Comparison of ENCODE assay signal across 9 cellular contexts in genomic region chr22:41910599-41911291, GRCh38. TPM values are rescaled to one million over a fixed set of nuclear protein-coding genes. Genes with fewer than 3 reads are reported as not detected.
DNase-seq lines count a peak whose midpoint lies in the region; ATAC-seq, FAIRE-seq and TF ChIP-seq lines count a peak whose summit lies in the region.
"Had no signal": no experiment of that assay in that cellular context is flagged by ENCODE, and none has a peak within 500 bp of the region (broad histone marks: within the 10 kb centered on the region; RNA-seq: fewer than 3 reads in every experiment).

No MANE protein-coding gene starts in this region.

- H3K27me3 ChIP-seq in ascending aorta (peaks cover 37% of the 10 kb centered on the region), keratinocyte (ENCODE audit: control insufficient read depth, extremely low read depth, insufficient read depth, low read length) (peaks cover 67% of the 10 kb centered on the region)

- H3K4me3 ChIP-seq in ascending aorta (peak overlapping the region; percentile 52 to 55), keratinocyte (ENCODE audit: control insufficient read depth in 2 of 3, extremely low read depth in 1 of 3, insufficient read depth in 2 of 3, low read depth in 1 of 3, low read length in 3 of 3) (peak overlapping the region in 2 of 3 experiments; percentile 38 to 46)
- H3K4me3 ChIP-seq: SJSA1 had no signal

- peak overlapping the region; percentile 58 for H3K4me2 ChIP-seq in keratinocyte (ENCODE audit: control insufficient read depth, extremely low read depth, insufficient read depth, low read depth, low read length)

- dilution Hi-C loops in keratinocyte (cut with MboI; ENCODE audit: extremely low pct_ligation_motif_present, low sequenced_read_pairs), result no loop called here

- H4K20me1 ChIP-seq in keratinocyte (ENCODE audit: control insufficient read depth, extremely low read depth, insufficient read depth, low read length), result peaks cover 12% of the 10 kb centered on the region

- H3K9me3 ChIP-seq in ascending aorta, result no peaks in the 10 kb centered on the region
- H3K9me3 ChIP-seq in keratinocyte (ENCODE audit: control insufficient read depth, low read depth, low read length), result no peaks in the 10 kb centered on the region
- H3K9me3 ChIP-seq: SJSA1 had no signal

- H3K9me1 ChIP-seq in keratinocyte (ENCODE audit: control insufficient read depth, extremely low read depth, insufficient read depth, low read length), result no peaks in the 10 kb centered on the region

- H2AFZ ChIP-seq in keratinocyte (ENCODE audit: control insufficient read depth, low read length), result no peak overlapping the region

- H3K36me3 ChIP-seq in ascending aorta (peaks cover under 1 to 14% of the 10 kb centered on the region in 2 donors), keratinocyte (ENCODE audit: control insufficient read depth in 2 of 2, extremely low read depth in 1 of 2, insufficient read depth in 2 of 2, low read length in 2 of 2) (peaks cover 5 to 9% of the 10 kb centered on the region in 2 experiments)

- H3K79me2 ChIP-seq in keratinocyte (ENCODE audit: control insufficient read depth, insufficient read depth, low read length), result no peaks in the 10 kb centered on the region

- peaks cover 13 to 16% of the 10 kb centered on the region in 2 donors for H3K4me1 ChIP-seq in ascending aorta
- peaks cover 4% of the 10 kb centered on the region for H3K4me1 ChIP-seq in keratinocyte (ENCODE audit: control insufficient read depth, extremely low read depth, insufficient read depth, low read length)

- peak; percentile 29 for DNase-seq in NCI-H345 (lab: John Stamatoyannopoulos, UW)
- DNase-seq in NCI-H345 treated with DMSO at 0.1 percent for 48 hours (lab: John Stamatoyannopoulos, UW; ENCODE audit: unreplicated experiment), result no peak
- DNase-seq in ascending aorta (ENCODE audit: low spot score in 2 of 2), result no peak
- DNase-seq in keratinocyte (ENCODE audit: low read depth, low spot score), result no peak
- no peak for DNase-seq in stimulated activated naive CD8-positive, alpha-beta T cell treated with anti-CD3 and anti-CD28 coated beads, Interleukin-15, Interleukin-2, amounts not matched to agents 100 U/mL and 50 U/mL, for 24 hours
- no peak for DNase-seq in NCI-H1694 treated with DMSO at 0.1 percent for 48 hours (lab: John Stamatoyannopoulos, UW)
- no peak for DNase-seq in HT-29 (ENCODE audit: low spot score)

- no peak overlapping the region for H3K27ac ChIP-seq in ascending aorta
- H3K27ac ChIP-seq in keratinocyte (ENCODE audit: control insufficient read depth, insufficient read depth, low read length), result no peak overlapping the region
- H3K27ac ChIP-seq: SJSA1 had no signal

- FAIRE-seq in keratinocyte (lab: Jason Lieb, UNC), result no peak

- no peak overlapping the region for H3K9ac ChIP-seq in keratinocyte (ENCODE audit: control insufficient read depth, extremely low read depth, insufficient read depth, low read length)

- peak; percentile 11 for ATAC-seq in stimulated activated naive CD8-positive, alpha-beta T cell treated with anti-CD3 and anti-CD28 coated beads, Interleukin-15, Interleukin-2, amounts not matched to agents 100 U/mL and 50 U/mL, for 24 hours
- no peak for ATAC-seq in HG02852 (IDR thresholded peaks at IDR 0.05; ENCODE audit: unreplicated experiment)

- intact Hi-C loops in ascending aorta (cut with DNase I), result no loop called here

- TF ChIP-seq CTCF in ascending aorta (IDR thresholded peaks at IDR 0.05) (no peak), keratinocyte (optimal IDR thresholded peaks at IDR 0.05 in 1 of 3, IDR thresholded peaks at IDR 0.05 in 1 of 3, conservative IDR thresholded peaks at IDR 0.05 in 1 of 3; ENCODE audit: extremely low read depth in 1 of 3, insufficient read depth in 2 of 3, low read length in 3 of 3) (no peak)

RNA-seq across cellular contexts. Expression of gene SHISA8, which starts 4.1 kb away (rescaled TPM):
- total RNA-seq in ascending aorta, result not detected
- polyA plus RNA-seq in keratinocyte, result not detected in 3 replicates
- polyA plus RNA-seq in keratinocyte (2011; ENCODE audit: low read depth), result not detected
- polyA plus RNA-seq in keratinocyte (2011; cell fraction: cytosol; rRNA removed), result not detected in 2 replicates
- not detected in 2 replicates for polyA plus RNA-seq in keratinocyte (2011; cell fraction: nucleus; rRNA removed)
- not detected in 2 replicates for polyA plus RNA-seq in keratinocyte (2012; ENCODE audit: low replicate concordance)
- polyA minus RNA-seq in keratinocyte, result not detected in 3 replicates
- not detected for polyA minus RNA-seq in keratinocyte (2011; cell fraction: cytosol; rRNA and poly(A)+ RNA removed)
- not detected in 2 replicates for polyA minus RNA-seq in keratinocyte (2011; cell fraction: nucleus; rRNA and poly(A)+ RNA removed)
- not detected in 2 replicates for total RNA-seq in HT-29 (2014; rRNA removed; shearing (Covaris generic))
- total RNA-seq: SJSA1 had no signal

RNA-seq across cellular contexts. Expression of gene TNFRSF13C, which starts 15.9 kb away (rescaled TPM):
- total RNA-seq in ascending aorta, result not detected
- 0.03 to 0.08 TPM (median 0.06 TPM) in 3 replicates for polyA plus RNA-seq in keratinocyte
- polyA plus RNA-seq in keratinocyte (2011; ENCODE audit: low read depth), result 0.21 TPM
- 0.05 and 0.06 TPM in 2 replicates for polyA plus RNA-seq in keratinocyte (2011; cell fraction: cytosol; rRNA removed)
- polyA plus RNA-seq in keratinocyte (2011; cell fraction: nucleus; rRNA removed), result 0.25 and 0.35 TPM in 2 replicates
- polyA plus RNA-seq in keratinocyte (2012; ENCODE audit: low replicate concordance), result 0.14 and 0.42 TPM in 2 replicates
- 0.03 to 0.33 TPM (median 0.22 TPM) in 3 replicates for polyA minus RNA-seq in keratinocyte
- polyA minus RNA-seq in keratinocyte (2011; cell fraction: cytosol; rRNA and poly(A)+ RNA removed), result not detected
- polyA minus RNA-seq in keratinocyte (2011; cell fraction: nucleus; rRNA and poly(A)+ RNA removed), result 0.31 TPM in 1 of 2 replicates, not detected in the other
- 0.08 and 0.51 TPM in 2 replicates for total RNA-seq in HT-29 (2014; rRNA removed; shearing (Covaris generic))

RNA-seq across cellular contexts. Expression of gene CENPM, which starts 36.2 kb away (rescaled TPM):
- not detected for total RNA-seq in ascending aorta
- 1.3 to 10.1 TPM (median 4.8 TPM) in 3 replicates for polyA plus RNA-seq in keratinocyte
- polyA plus RNA-seq in keratinocyte (2011; ENCODE audit: low read depth), result not detected
- 1.5 and 2.8 TPM in 2 replicates for polyA plus RNA-seq in keratinocyte (2011; cell fraction: cytosol; rRNA removed)
- 1.4 and 2.3 TPM in 2 replicates for polyA plus RNA-seq in keratinocyte (2011; cell fraction: nucleus; rRNA removed)
- polyA plus RNA-seq in keratinocyte (2012; ENCODE audit: low replicate concordance), result 1.5 and 10.6 TPM in 2 replicates
- polyA minus RNA-seq in keratinocyte, result 3.2 to 11.0 TPM (median 4.6 TPM) in 3 replicates
- polyA minus RNA-seq in keratinocyte (2011; cell fraction: cytosol; rRNA and poly(A)+ RNA removed), result 3.6 TPM
- 1.2 and 1.7 TPM in 2 replicates for polyA minus RNA-seq in keratinocyte (2011; cell fraction: nucleus; rRNA and poly(A)+ RNA removed)
- 130 and 140 TPM in 2 replicates for total RNA-seq in HT-29 (2014; rRNA removed; shearing (Covaris generic))

RNA-seq across cellular contexts. Expression of gene SEPTIN3, which starts 58.5 kb away (rescaled TPM):
- not detected for total RNA-seq in ascending aorta
- polyA plus RNA-seq in keratinocyte, result 0.05 to 0.07 TPM (median 0.06 TPM) in 3 replicates
- polyA plus RNA-seq in keratinocyte (2011; ENCODE audit: low read depth), result 0.74 TPM
- 0.07 and 0.19 TPM in 2 replicates for polyA plus RNA-seq in keratinocyte (2011; cell fraction: cytosol; rRNA removed)
- 0.04 and 0.29 TPM in 2 replicates for polyA plus RNA-seq in keratinocyte (2011; cell fraction: nucleus; rRNA removed)
- 0.07 and 1.0 TPM in 2 replicates for polyA plus RNA-seq in keratinocyte (2012; ENCODE audit: low replicate concordance)
- polyA minus RNA-seq in keratinocyte, result 0.06 TPM in 1 of 3 replicates, not detected in the others
- not detected for polyA minus RNA-seq in keratinocyte (2011; cell fraction: cytosol; rRNA and poly(A)+ RNA removed)
- not detected in 2 replicates for polyA minus RNA-seq in keratinocyte (2011; cell fraction: nucleus; rRNA and poly(A)+ RNA removed)
- total RNA-seq in HT-29 (2014; rRNA removed; shearing (Covaris generic)), result 0.03 TPM in 1 of 2 replicates, not detected in the other
- total RNA-seq: SJSA1 had no signal

Comparison
In these comparisons a context has a peak if more than half of its experiments do, and no peak if none do; other contexts are left out.
1. RNA of gene CENPM, which starts 36.2 kb away (total RNA-seq): 130 to 140 TPM in HT-29; not detected in ascending aorta (single experiment); every median in the first group is over 100 times any median in the second.